ENCODE assay signal across 18 cellular contexts in the genomic region with DNA sequence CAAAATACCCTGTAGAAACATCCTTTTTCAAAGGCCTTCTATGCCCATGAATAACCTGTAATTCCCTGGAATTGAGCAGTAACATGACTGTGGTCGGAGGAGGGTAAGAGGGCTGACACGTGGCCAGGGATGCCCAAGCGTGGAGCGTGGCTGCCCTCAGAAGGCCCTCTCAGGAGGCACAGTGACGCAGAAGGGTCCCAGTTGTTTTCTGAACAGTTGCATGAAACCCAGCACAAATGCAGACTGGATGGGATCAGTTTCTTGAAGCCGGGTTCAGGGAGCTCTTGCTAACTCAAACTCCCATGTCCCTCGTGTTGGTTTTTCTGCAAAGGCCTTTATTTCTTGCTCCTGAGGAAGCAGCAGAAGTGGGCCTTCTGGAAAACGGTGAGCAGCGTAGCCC.
DNase-seq lines count a peak whose midpoint lies in the region; ATAC-seq lines count a peak whose summit lies in the region.
"Had no signal": no experiment of that assay in that cellular context is flagged by ENCODE, and none has a peak within 500 bp of the region (broad histone marks: within the 10 kb centered on the region; RNA-seq: fewer than 3 reads in every experiment).

No MANE protein-coding gene starts in this region.

- H3F3A ChIP-seq in GM23248 (ENCODE audit: insufficient read depth): peaks cover 25% of the 10 kb centered on the region

- H3K4me3 ChIP-seq in GM23248: no peak overlapping the region
- no peak overlapping the region for H3K4me3 ChIP-seq in iPS-20b (ENCODE audit: low read length)
- no peak overlapping the region for H3K4me3 ChIP-seq in rectal smooth muscle tissue (ENCODE audit: low read length)
- H3K4me3 ChIP-seq: lower lobe of right lung, right atrium auricular region, SJSA1 had no signal

- no peaks in the 10 kb centered on the region for H3K36me3 ChIP-seq in GM23248 (ENCODE audit: low read depth)
- peaks cover 81% of the 10 kb centered on the region for H3K36me3 ChIP-seq in iPS-20b (ENCODE audit: insufficient read depth, low read depth, low read length)
- H3K36me3 ChIP-seq in rectal smooth muscle tissue (ENCODE audit: control insufficient read depth, insufficient read depth, low read length): peaks cover 7% of the 10 kb centered on the region

- H3K27ac ChIP-seq in GM23248 (no peak overlapping the region), iPS-20b (ENCODE audit: low read length) (no peak overlapping the region), rectal smooth muscle tissue (ENCODE audit: low read depth, low read length) (peak overlapping the region; percentile 78)
- H3K27ac ChIP-seq: HL-60, KMS-11, lower lobe of right lung, SJSA1 had no signal

- H3K27me3 ChIP-seq in GM23248 (replicated peaks; ENCODE audit: insufficient read depth): no peaks in the 10 kb centered on the region
- H3K27me3 ChIP-seq in iPS-20b (ENCODE audit: insufficient read depth, low read length): no peaks in the 10 kb centered on the region
- no peaks in the 10 kb centered on the region for H3K27me3 ChIP-seq in rectal smooth muscle tissue (ENCODE audit: control insufficient read depth, insufficient read depth, low read length)
- H3K27me3 ChIP-seq: right atrium auricular region, SJSA1 had no signal

- H3K4me2 ChIP-seq in GM23248 (ENCODE audit: unreplicated experiment): no peak overlapping the region
- H3K4me2 ChIP-seq: KMS-11 had no signal

- peaks cover 24% of the 10 kb centered on the region for H3K4me1 ChIP-seq in GM23248 (ENCODE audit: insufficient read depth)
- peaks cover 2% of the 10 kb centered on the region; the same call in 1 of the 2 replicates for H3K4me1 ChIP-seq in iPS-20b (ENCODE audit: insufficient read depth, low read length)
- H3K4me1 ChIP-seq in rectal smooth muscle tissue (ENCODE audit: control insufficient read depth, insufficient read depth, low read length): peaks cover 37% of the 10 kb centered on the region
- H3K4me1 ChIP-seq: lower lobe of right lung, right atrium auricular region, SJSA1 had no signal

- 0 out of 2 replicates have a peak overlapping the region, but pooled peaks have one; percentile 15 for H2AFZ ChIP-seq in GM23248

- ATAC-seq in GM19351 (IDR thresholded peaks at IDR 0.05; ENCODE audit: unreplicated experiment) (no peak), HG03139 (IDR thresholded peaks at IDR 0.05; ENCODE audit: unreplicated experiment) (no peak)
- ATAC-seq: lower lobe of right lung; naive thymus-derived CD8-positive, alpha-beta T cell had no signal

- WGBS in GM23248 (ENCODE audit: low coverage in 1 of 2, low lambda C conversion rate in 2 of 2, missing lambda C conversion rate in 2 of 2), 2 experiments: 69 to 70% methylated on average over 9 of the region's 9 CpGs

- H3K79me2 ChIP-seq in GM23248 (ENCODE audit: insufficient read depth): no peaks in the 10 kb centered on the region

- DNase-seq in GM23248: peak; percentile 4
- DNase-seq in amniotic epithelial cell (ENCODE audit: low read depth): peak; percentile 37
- no peak for DNase-seq in NCI-H2107 (lab: John Stamatoyannopoulos, UW)
- no peak for DNase-seq in AML-193 (lab: John Stamatoyannopoulos, UW)
- DNase-seq: activated CD4-positive, CD25-positive, alpha-beta regulatory T cell treated with anti-CD3 and anti-CD28 coated beads, Interleukin-2, amount 50 U/mL, for 72 hours; lower lobe of right lung; naive thymus-derived CD8-positive, alpha-beta T cell; NCI-H2029 treated with DMSO at 0.1 percent for 48 hours; NCI-H510A treated with DMSO at 0.1 percent for 48 hours; stimulated activated CD4-positive, alpha-beta T cell treated with anti-CD3 and anti-CD28 coated beads, Interleukin-2, amount 100 ng/mL, for 24 hours had no signal

- in situ Hi-C loops in GM23248 (cut with MboI): no loop called here

- no peaks in the 10 kb centered on the region for H4K20me1 ChIP-seq in GM23248 (ENCODE audit: insufficient read depth)

- H3K9ac ChIP-seq in GM23248 (no peak overlapping the region), iPS-20b (ENCODE audit: low read depth, low read length) (peak overlapping the region; percentile 18; the same call in 1 of the 2 replicates), rectal smooth muscle tissue (ENCODE audit: low read length) (no peak overlapping the region)
- H3K9ac ChIP-seq: KMS-11 had no signal

- H3K9me3 ChIP-seq in GM23248 (ENCODE audit: low read depth) (no peaks in the 10 kb centered on the region), iPS-20b (ENCODE audit: insufficient read depth, low read depth, low read length) (no peaks in the 10 kb centered on the region)
- H3K9me3 ChIP-seq: lower lobe of right lung, right atrium auricular region, SJSA1 had no signal

- H3K9me2 ChIP-seq in GM23248 (ENCODE audit: insufficient read depth): no peaks in the 10 kb centered on the region

Comparison
In these comparisons a context has a peak if more than half of its experiments do, and no peak if none do; other contexts are left out.
1. DNase-seq: peak in GM23248 (single experiment) and amniotic epithelial cell (single experiment); none in NCI-H2107 (single experiment) and AML-193 (0 of 2).